Comparison of ENCODE assay signal across 8 cellular contexts in the genomic region with DNA sequence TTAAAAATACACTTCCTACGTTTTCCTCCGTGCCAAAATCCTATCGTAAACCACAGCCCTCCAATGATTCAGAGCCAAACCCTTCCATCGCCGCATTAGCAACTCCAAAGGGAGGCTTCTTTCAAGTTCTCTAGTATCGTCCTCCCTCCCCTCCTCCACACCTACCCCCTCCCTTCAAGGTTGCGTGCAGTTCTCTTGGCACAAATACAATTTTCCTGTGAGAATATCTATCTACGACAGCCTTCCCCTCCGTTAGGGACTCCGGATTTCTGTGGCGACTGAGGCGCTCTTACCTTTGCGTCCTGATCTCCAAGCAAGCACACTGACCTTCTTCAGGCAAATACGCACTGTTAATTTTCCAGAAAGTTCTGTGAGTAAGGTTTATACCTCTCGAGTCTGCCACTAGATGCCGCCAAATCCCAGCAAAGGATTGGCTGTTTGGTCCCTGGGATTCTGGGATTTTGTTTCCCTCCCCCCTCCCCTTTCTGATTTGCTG. TPM values are rescaled to one million over a fixed set of nuclear protein-coding genes. Genes with fewer than 3 reads are reported as not detected.
DNase-seq lines count a peak whose midpoint lies in the region; ATAC-seq and TF ChIP-seq lines count a peak whose summit lies in the region.

No MANE protein-coding gene starts in this region.

- DNase-seq in COLO829 (ENCODE audit: low spot score): peak; percentile 48
- peak; percentile 87 for DNase-seq in OCI-M1 (lab: John Stamatoyannopoulos, UW)
- peak; percentile 38 to 45 for DNase-seq in activated T-cell treated with anti-CD3 and anti-CD28 coated beads, Interleukin-2, amount 50 U/mL, for 72 hours
- DNase-seq in fibroblast of pulmonary artery (ENCODE audit: low read depth): peak; percentile 88
- peak in 9 of 10 donors; percentile 9 to 67 (median 37) for DNase-seq in naive thymus-derived CD8-positive, alpha-beta T cell
- DNase-seq in substantia nigra (lab: John Stamatoyannopoulos, UW): peak in 45 of 49 donors; percentile 2 to 70 (median 47)

- no peak for TF ChIP-seq EP300 in Ishikawa (IDR thresholded peaks at IDR 0.05; ENCODE audit: borderline replicate concordance)

- TF ChIP-seq CTCF in fibroblast of pulmonary artery (IDR thresholded peaks at IDR 0.05; ENCODE audit: low read length, missing control alignments): peak; percentile 68

- POLR2A ChIA-PET in naive thymus-derived CD8-positive, alpha-beta T cell (lab: Charles Lee): interaction anchor here (0.5 to 1.3 kb wide), 7 partner anchors 66 to 1756 kb away, joined by 3 to 11 read pairs (median 5); partner anchors contain the start of genes TCEAL3 and ZMAT1

- peak overlapping the region; percentile 80 for H3K4me3 ChIP-seq in fibroblast of pulmonary artery (replicated peaks; ENCODE audit: low read depth, low read length)

- H3K36me3 Mint-ChIP-seq in activated T-cell treated with anti-CD3 and anti-CD28 coated beads, Interleukin-2, amount 50 U/mL, for 72 hours (ENCODE audit: insufficient read depth in 2 of 2): peaks cover 4 to 5% of the 10 kb centered on the region in 2 donors
- peaks cover 0 to 27% (median 0%) of the 10 kb centered on the region in 3 donors for H3K36me3 Mint-ChIP-seq in naive thymus-derived CD8-positive, alpha-beta T cell

- no peak overlapping the region for H3K27ac Mint-ChIP-seq in activated T-cell treated with anti-CD3 and anti-CD28 coated beads, Interleukin-2, amount 50 U/mL, for 72 hours
- no peak overlapping the region for H3K27ac Mint-ChIP-seq in naive thymus-derived CD8-positive, alpha-beta T cell

- H3K27me3 Mint-ChIP-seq in activated T-cell treated with anti-CD3 and anti-CD28 coated beads, Interleukin-2, amount 50 U/mL, for 72 hours (ENCODE audit: low read depth): peaks cover 17% of the 10 kb centered on the region
- H3K27me3 Mint-ChIP-seq in naive thymus-derived CD8-positive, alpha-beta T cell: no peaks in the 10 kb centered on the region

- H3K9me3 Mint-ChIP-seq in activated T-cell treated with anti-CD3 and anti-CD28 coated beads, Interleukin-2, amount 50 U/mL, for 72 hours: no peaks in the 10 kb centered on the region
- H3K9me3 Mint-ChIP-seq in naive thymus-derived CD8-positive, alpha-beta T cell: no peaks in the 10 kb centered on the region

- peak overlapping the region; percentile 99 for H3K27ac ChIP-seq in substantia nigra (ENCODE audit: low read depth, low read length, poor library complexity, severe bottlenecking)

- no peak overlapping the region for H3K4me3 Mint-ChIP-seq in activated T-cell treated with anti-CD3 and anti-CD28 coated beads, Interleukin-2, amount 50 U/mL, for 72 hours
- no peak overlapping the region for H3K4me3 Mint-ChIP-seq in naive thymus-derived CD8-positive, alpha-beta T cell

- H3K4me1 Mint-ChIP-seq in activated T-cell treated with anti-CD3 and anti-CD28 coated beads, Interleukin-2, amount 50 U/mL, for 72 hours (ENCODE audit: low read depth): peaks cover 6% of the 10 kb centered on the region
- H3K4me1 Mint-ChIP-seq in naive thymus-derived CD8-positive, alpha-beta T cell: peaks cover 10 to 13% (median 11%) of the 10 kb centered on the region in 4 donors

- no peak for ATAC-seq in activated T-cell treated with anti-CD3 and anti-CD28 coated beads, Interleukin-2, amount 50 U/mL, for 72 hours (replicated peaks in 1 of 2)
- ATAC-seq in naive thymus-derived CD8-positive, alpha-beta T cell: no peak
- ATAC-seq in GM21367 (IDR thresholded peaks at IDR 0.05; ENCODE audit: unreplicated experiment): no peak

- TF ChIP-seq RAD21 in Ishikawa (IDR thresholded peaks at IDR 0.05; ENCODE audit: low read depth): peak; percentile 44

TF ChIP-seq in Ishikawa, 13 proteins besides CTCF, POLR2A, EP300 and RAD21:
- TF ChIP-seq USF1 (IDR thresholded peaks at IDR 0.05) (no peak), NFIC (IDR thresholded peaks at IDR 0.05) (no peak), TEAD4 (IDR thresholded peaks at IDR 0.05) (no peak), TCF12 (IDR thresholded peaks at IDR 0.05; ENCODE audit: low read depth) (no peak)

RNA-seq across cellular contexts. Expression of gene MORF4L2, which starts 1.2 kb away (rescaled TPM):
- total RNA-seq in activated T-cell treated with anti-CD3 and anti-CD28 coated beads, Interleukin-2, amount 50 U/mL, for 72 hours: 100 to 1,000 TPM; 154 to 171 TPM
- 100 to 1,000 TPM; 110 to 111 TPM for total RNA-seq in naive thymus-derived CD8-positive, alpha-beta T cell
- polyA plus RNA-seq in naive thymus-derived CD8-positive, alpha-beta T cell: 10 to 100 TPM; 66.3 to 96.5 (median 78.2) TPM

RNA-seq across cellular contexts. Expression of gene TMEM31, which starts 23.0 kb away (rescaled TPM):
- under 1 TPM in 1 of 2 donors, not detected in 1; 0.46 TPM for total RNA-seq in activated T-cell treated with anti-CD3 and anti-CD28 coated beads, Interleukin-2, amount 50 U/mL, for 72 hours
- total RNA-seq in naive thymus-derived CD8-positive, alpha-beta T cell: not detected
- polyA plus RNA-seq in naive thymus-derived CD8-positive, alpha-beta T cell: not detected

RNA-seq across cellular contexts. Expression of gene TCEAL1, which starts 59.0 kb away (rescaled TPM):
- 1 to 10 TPM; 6.1 to 8.7 TPM for total RNA-seq in activated T-cell treated with anti-CD3 and anti-CD28 coated beads, Interleukin-2, amount 50 U/mL, for 72 hours
- 10 to 100 TPM; 18.8 to 19.3 TPM for total RNA-seq in naive thymus-derived CD8-positive, alpha-beta T cell
- polyA plus RNA-seq in naive thymus-derived CD8-positive, alpha-beta T cell: 10 to 100 TPM; 19.1 to 29.4 (median 28.4) TPM

Comparison
In these comparisons a context has a peak if more than half of its experiments do, and no peak if none do; other contexts are left out.
1. DNase-seq: peak in every context shown above with its lines; median percentile 88 in fibroblast of pulmonary artery; 87 in OCI-M1; 48 in COLO829; 47 in substantia nigra; 42 in activated T-cell treated with anti-CD3 and anti-CD28 coated beads, Interleukin-2, amount 50 U/mL, for 72 hours; 37 in naive thymus-derived CD8-positive, alpha-beta T cell.